In genomic region chr12:76290963-76291859, GRCh38 we compare ENCODE assay signal across 22 cellular contexts.
"Had no signal": no experiment of that assay in that cellular context is flagged by ENCODE, and none has a peak within 500 bp of the region (broad histone marks: within the 10 kb centered on the region; RNA-seq: fewer than 3 reads in every experiment).

No MANE protein-coding gene starts in this region.

- H3K4me3 ChIP-seq: ascending aorta, breast epithelium, lung, smooth muscle cell, thoracic aorta had no signal

- ATAC-seq: activated CD8-positive, alpha-beta T cell treated with anti-CD3 and anti-CD28 coated beads for 36 hours; left colon; right cardiac atrium; stimulated activated effector memory CD8-positive, alpha-beta T cell treated with anti-CD3 and anti-CD28 coated beads, Interleukin-12 subunit alpha, Interleukin-12 subunit beta, amount 100 ng/mL, for 72 hours had no signal

- H3K27ac ChIP-seq: ascending aorta, thoracic aorta had no signal

- H3K27me3 ChIP-seq: ascending aorta, breast epithelium had no signal

- H3K9me3 ChIP-seq: ascending aorta, breast epithelium, thoracic aorta had no signal

- DNase-seq: activated CD4-positive, alpha-beta T cell treated with anti-CD3 and anti-CD28 coated beads, Interleukin-2, amount 10 ng/mL, durations not matched to agents 24 days and 14 days; activated CD8-positive, alpha-beta T cell treated with anti-CD3 and anti-CD28 coated beads for 36 hours; activated naive CD4-positive, alpha-beta T cell treated with anti-CD3 and anti-CD28 coated beads, Interleukin-2, amount 10 ng/mL, durations not matched to agents 7 days and 5 days; activated T-cell treated with anti-CD3 and anti-CD28 coated beads, Interleukin-2, amount 50 U/mL, for 1 hour; cerebellar nuclear complex; effector CD8-positive, alpha-beta T cell; foreskin fibroblast; glutamatergic neuron; hypothalamus; islet precursor cell; left colon; nephron progenitor cell; right cardiac atrium; stimulated activated CD4-positive, alpha-beta T cell treated with anti-CD3 and anti-CD28 coated beads, Interleukin-4, amount 100 ng/mL, for 24 hours; T-helper 1 cell; T-helper 9 cell had no signal

- H3K4me1 ChIP-seq: ascending aorta, breast epithelium had no signal

- H3K36me3 ChIP-seq: ascending aorta, breast epithelium, thoracic aorta had no signal
